1 cellular context compared by ENCODE assay signal in genomic region chr15:82710926-82711490, GRCh38.
TF ChIP-seq lines count a peak whose summit lies in the region.

No MANE protein-coding gene starts in this region.

TF ChIP-seq in H1, 55 proteins besides CTCF, POLR2A, EP300 and RAD21:
- no peak for TF ChIP-seq BRCA1 (IDR thresholded peaks at IDR 0.05; ENCODE audit: low read depth, low read length)
- no peak for TF ChIP-seq FOSL1 (IDR thresholded peaks at IDR 0.05; ENCODE audit: insufficient read depth, low read depth, low read length)
TF ChIP-seq in H1: peak in this region for 0.
